ENCODE assay signal across 1 cellular context in genomic region chr13:50912851-50913250, GRCh38.
TF ChIP-seq lines count a peak whose summit lies in the region.

No MANE protein-coding gene starts in this region.

TF ChIP-seq in K562, 482 proteins besides CTCF, POLR2A, EP300 and RAD21 (continued from another document):
- TF ChIP-seq RCOR1 (IDR thresholded peaks at IDR 0.05; ENCODE audit: borderline replicate concordance in 1 of 2, low read depth in 2 of 2, low read length in 2 of 2) (0 out of 4 replicates have a peak, but pooled peaks of 1 of the 2 experiments have one; percentile 25), ELK3 (CRISPR knock-in tag; IDR thresholded peaks at IDR 0.05) (no peak), FOXJ2 (tag; IDR thresholded peaks at IDR 0.05) (no peak), MEIS2 (IDR thresholded peaks at IDR 0.05; ENCODE audit: partially characterized antibody) (no peak)
